Comparison of ENCODE assay signal across 16 cellular contexts in genomic region chr9:129150122-129150521, GRCh38. TPM values are rescaled to one million over a fixed set of nuclear protein-coding genes. Genes with fewer than 3 reads are reported as not detected.
A peak's percentile ranks its signal among the peaks of the same experiment; 100 is the strongest.
DNase-seq lines count a peak whose midpoint lies in the region; ATAC-seq and TF ChIP-seq lines count a peak whose summit lies in the region.
"Had no signal": no experiment of that assay in that cellular context is flagged by ENCODE, and none has a peak within 500 bp of the region (broad histone marks: within the 10 kb centered on the region; RNA-seq: fewer than 3 reads in every experiment).

No MANE protein-coding gene starts in this region.

- TF ChIP-seq CTCF in left ventricle myocardium inferior (IDR thresholded peaks at IDR 0.05; ENCODE audit: borderline replicate concordance) (no peak), heart right ventricle (IDR thresholded peaks at IDR 0.05) (no peak), nephron (IDR thresholded peaks at IDR 0.05; ENCODE audit: unreplicated experiment in 3 of 3) (no peak), type B pancreatic cell (conservative IDR thresholded peaks at IDR 0.05) (no peak)

- H3K27ac ChIP-seq in left ventricle myocardium inferior (replicated peaks) (peak overlapping the region; percentile 100), heart right ventricle (peak overlapping the region in 1 of 10 donors; percentile 100), SJCRH30 (no peak overlapping the region)

- intact Hi-C loops in left ventricle myocardium inferior (cut with micrococcal nuclease) (no loop called here), heart right ventricle (cut with DNase I) (no loop called here)

- H3K27me3 ChIP-seq in left ventricle myocardium inferior (ENCODE audit: low read depth) (no peaks in the 10 kb centered on the region), heart right ventricle (no peaks in the 10 kb centered on the region), SJCRH30 (no peaks in the 10 kb centered on the region)

- POLR2A ChIA-PET in activated naive CD8-positive, alpha-beta T cell treated with anti-CD3 and anti-CD28 coated beads, Interleukin-2, amount 10 ng/mL, durations not matched to agents 7 days and 5 days (lab: Charles Lee), result no interaction called here

- peak overlapping the region; percentile 10 for H3K27ac Mint-ChIP-seq in activated naive CD8-positive, alpha-beta T cell treated with anti-CD3 and anti-CD28 coated beads, Interleukin-2, amount 10 ng/mL, durations not matched to agents 7 days and 5 days
- peak overlapping the region in 2 of 3 experiments; percentile 22 to 99 for H3K27ac Mint-ChIP-seq in nephron
- peak overlapping the region; percentile 27 for H3K27ac Mint-ChIP-seq in type B pancreatic cell

- H3K4me1 ChIP-seq in left ventricle myocardium inferior, result peaks cover 45% of the 10 kb centered on the region
- peaks cover 24 to 34% (median 33%) of the 10 kb centered on the region in 9 donors for H3K4me1 ChIP-seq in heart right ventricle
- H3K4me1 ChIP-seq in SJCRH30, result peaks cover 31% of the 10 kb centered on the region

- no peak overlapping the region for H3K4me3 Mint-ChIP-seq in activated naive CD8-positive, alpha-beta T cell treated with anti-CD3 and anti-CD28 coated beads, Interleukin-2, amount 10 ng/mL, durations not matched to agents 7 days and 5 days
- H3K4me3 Mint-ChIP-seq in nephron (no peak overlapping the region), type B pancreatic cell (no peak overlapping the region)
- H3K4me3 Mint-ChIP-seq: CD4-positive, alpha-beta memory T cell had no signal

- 79% methylated on average over 10 of the region's 10 CpGs for whole genome bisulfite sequencing in heart right ventricle, 2 donors

- H3K9me3 ChIP-seq in left ventricle myocardium inferior (replicated peaks) (no peaks in the 10 kb centered on the region), heart right ventricle (no peaks in the 10 kb centered on the region), SJCRH30 (replicated peaks) (no peaks in the 10 kb centered on the region)

- H3K36me3 ChIP-seq in left ventricle myocardium inferior (peaks cover 40% of the 10 kb centered on the region), heart right ventricle (peaks cover 0 to 62% (median 10%) of the 10 kb centered on the region in 9 donors), SJCRH30 (no peaks in the 10 kb centered on the region)

- H3K4me3 ChIP-seq in left ventricle myocardium inferior (no peak overlapping the region), heart right ventricle (no peak overlapping the region), SJCRH30 (no peak overlapping the region)
- H3K4me3 ChIP-seq: GM12878 had no signal

- H3K27me3 Mint-ChIP-seq in activated naive CD8-positive, alpha-beta T cell treated with anti-CD3 and anti-CD28 coated beads, Interleukin-2, amount 10 ng/mL, durations not matched to agents 7 days and 5 days, result no peaks in the 10 kb centered on the region
- H3K27me3 Mint-ChIP-seq in nephron (ENCODE audit: low read depth) (no peaks in the 10 kb centered on the region), type B pancreatic cell (no peaks in the 10 kb centered on the region)
- H3K27me3 Mint-ChIP-seq: CD4-positive, alpha-beta memory T cell had no signal

- no peaks in the 10 kb centered on the region for H3K9me3 Mint-ChIP-seq in activated naive CD8-positive, alpha-beta T cell treated with anti-CD3 and anti-CD28 coated beads, Interleukin-2, amount 10 ng/mL, durations not matched to agents 7 days and 5 days
- H3K9me3 Mint-ChIP-seq in nephron, result no peaks in the 10 kb centered on the region
- H3K9me3 Mint-ChIP-seq in type B pancreatic cell, result no peaks in the 10 kb centered on the region
- H3K9me3 Mint-ChIP-seq: CD4-positive, alpha-beta memory T cell had no signal

- H3K4me1 Mint-ChIP-seq in activated naive CD8-positive, alpha-beta T cell treated with anti-CD3 and anti-CD28 coated beads, Interleukin-2, amount 10 ng/mL, durations not matched to agents 7 days and 5 days, result peaks cover 4% of the 10 kb centered on the region
- H3K4me1 Mint-ChIP-seq in nephron, result peaks cover 24% of the 10 kb centered on the region
- H3K4me1 Mint-ChIP-seq in type B pancreatic cell (ENCODE audit: unreplicated experiment), result peaks cover 25% of the 10 kb centered on the region

- DNase-seq in left ventricle myocardium inferior (no peak), heart right ventricle (no peak), type B pancreatic cell (ENCODE audit: extremely low spot score, unreplicated experiment) (no peak), SW 1271 (lab: John Stamatoyannopoulos, UW) (no peak), H4 (ENCODE audit: low spot score) (no peak), SJCRH30 (no peak)
- DNase-seq in activated naive CD8-positive, alpha-beta T cell treated with anti-CD3 and anti-CD28 coated beads, Interleukin-2, amount 10 ng/mL, durations not matched to agents 7 days and 5 days, result no peak
- DNase-seq: AML-193; CD4-positive, alpha-beta memory T cell; DMS79; KG1; NCI-H1048; NCI-H1694; PC-3 had no signal

- peaks cover 2% of the 10 kb centered on the region for H3K36me3 Mint-ChIP-seq in activated naive CD8-positive, alpha-beta T cell treated with anti-CD3 and anti-CD28 coated beads, Interleukin-2, amount 10 ng/mL, durations not matched to agents 7 days and 5 days
- H3K36me3 Mint-ChIP-seq in nephron (ENCODE audit: low read depth), result peaks cover 18% of the 10 kb centered on the region
- peaks cover 8% of the 10 kb centered on the region for H3K36me3 Mint-ChIP-seq in type B pancreatic cell

- ATAC-seq in heart right ventricle, result no peak
- no peak for ATAC-seq in activated naive CD8-positive, alpha-beta T cell treated with anti-CD3 and anti-CD28 coated beads, Interleukin-2, amount 10 ng/mL, durations not matched to agents 7 days and 5 days (ENCODE audit: low read depth)
- ATAC-seq: PC-3 had no signal

RNA-seq across cellular contexts. Expression of gene IER5L, which starts 27.9 kb away (rescaled TPM):
- 3.8 TPM for total RNA-seq in left ventricle myocardium inferior
- total RNA-seq in heart right ventricle, result 10 to 100 TPM in 1 of 10 donors, 1 to 10 TPM in 9; 1.2 to 13.7 (median 5.6) TPM
- 10 to 100 TPM in 1 of 2 donors, 1 to 10 TPM in 1; 5.0 to 26.3 TPM for polyA plus RNA-seq in heart right ventricle
- total RNA-seq in activated naive CD8-positive, alpha-beta T cell treated with anti-CD3 and anti-CD28 coated beads, Interleukin-2, amount 10 ng/mL, durations not matched to agents 7 days and 5 days, result 1 to 10 TPM; 8.6 to 8.8 TPM
- 22.3 and 37.5 TPM in 2 replicates for total RNA-seq in type B pancreatic cell (ENCODE audit: low replicate concordance)
- total RNA-seq in H4 (2014; rRNA removed; shearing (Covaris generic)), result 12.9 and 24.3 TPM in 2 replicates
- 2.8 and 3.1 TPM in 2 replicates for total RNA-seq in SJCRH30 (2014; rRNA removed; shearing (Covaris generic))

RNA-seq across cellular contexts. Expression of gene PTPA, which starts 38.9 kb away (rescaled TPM):
- total RNA-seq in left ventricle myocardium inferior (162 TPM), heart right ventricle (100 to 1,000 TPM; 169 to 227 (median 187) TPM), type B pancreatic cell (ENCODE audit: low replicate concordance) (102 and 115 TPM in 2 replicates)
- 100 to 1,000 TPM; 106 to 176 TPM for polyA plus RNA-seq in heart right ventricle
- 10 to 100 TPM; 88.3 to 91.0 TPM for total RNA-seq in activated naive CD8-positive, alpha-beta T cell treated with anti-CD3 and anti-CD28 coated beads, Interleukin-2, amount 10 ng/mL, durations not matched to agents 7 days and 5 days
- total RNA-seq in H4 (2014; rRNA removed; shearing (Covaris generic)), result 89.0 and 91.8 TPM in 2 replicates
- 79.7 and 81.8 TPM in 2 replicates for total RNA-seq in SJCRH30 (2014; rRNA removed; shearing (Covaris generic))

RNA-seq across cellular contexts. Expression of gene CRAT, which starts 39.5 kb away (rescaled TPM):
- total RNA-seq in left ventricle myocardium inferior (85.3 TPM), heart right ventricle (10 to 100 TPM; 67.0 to 84.7 (median 74.1) TPM), type B pancreatic cell (ENCODE audit: low replicate concordance) (14.5 and 28.4 TPM in 2 replicates)
- 10 to 100 TPM; 19.5 to 48.5 TPM for polyA plus RNA-seq in heart right ventricle
- total RNA-seq in activated naive CD8-positive, alpha-beta T cell treated with anti-CD3 and anti-CD28 coated beads, Interleukin-2, amount 10 ng/mL, durations not matched to agents 7 days and 5 days, result 10 to 100 TPM; 19.5 to 22.7 TPM
- total RNA-seq in H4 (2014; rRNA removed; shearing (Covaris generic)), result 14.5 and 21.2 TPM in 2 replicates
- 13.9 and 15.2 TPM in 2 replicates for total RNA-seq in SJCRH30 (2014; rRNA removed; shearing (Covaris generic))

Comparison
In these comparisons a context has a peak if more than half of its experiments do, and no peak if none do; other contexts are left out.
1. H3K27ac Mint-ChIP-seq: peak in every context shown above with its lines; median percentile 60 in nephron; 27 in type B pancreatic cell; 10 in activated naive CD8-positive, alpha-beta T cell treated with anti-CD3 and anti-CD28 coated beads, Interleukin-2, amount 10 ng/mL, durations not matched to agents 7 days and 5 days.